8 cellular contexts compared by ENCODE assay signal in genomic region chr13:71864981-71865857, GRCh38. TPM values are rescaled to one million over a fixed set of nuclear protein-coding genes. Genes with fewer than 3 reads are reported as not detected.
DNase-seq lines count a peak whose midpoint lies in the region; ATAC-seq and TF ChIP-seq lines count a peak whose summit lies in the region.

No MANE protein-coding gene starts in this region.

- intact Hi-C loops in head of caudate nucleus (cut with DNase I), result no loop called here

- ATAC-seq in omental fat pad (ENCODE audit: low FRiP score), result no peak

- DNase-seq in AG08395 (ENCODE audit: low spot score) (peak; percentile 4), HFFc6 (no peak), head of caudate nucleus (peak in 39 of 42 donors; percentile 6 to 65 (median 36)), osteocyte (ENCODE audit: extremely low spot score, unreplicated experiment) (peak; percentile 80), OCI-M2 (lab: John Stamatoyannopoulos, UW; ENCODE audit: unreplicated experiment) (no peak), GM19240 (ENCODE audit: insufficient read length, low spot score) (no peak), omental fat pad (ENCODE audit: low spot score) (no peak)
- DNase-seq in activated CD8-positive, alpha-beta memory T cell treated with anti-CD3 and anti-CD28 coated beads for 24 hours, result peak; percentile 56

- peaks cover 9% of the 10 kb centered on the region for H3K4me1 Mint-ChIP-seq in HFFc6 (ENCODE audit: low read depth)
- peaks cover 24% of the 10 kb centered on the region for H3K4me1 Mint-ChIP-seq in osteocyte (ENCODE audit: unreplicated experiment)

- H3K27ac Mint-ChIP-seq in HFFc6 (no peak overlapping the region), osteocyte (ENCODE audit: unreplicated experiment) (no peak overlapping the region)

- H3K4me3 Mint-ChIP-seq in HFFc6 (peak overlapping the region; percentile 60), osteocyte (ENCODE audit: unreplicated experiment) (peak overlapping the region; percentile 81)

- H3K27me3 Mint-ChIP-seq in HFFc6 (ENCODE audit: insufficient read depth), result peaks cover 18% of the 10 kb centered on the region; the same call in 1 of the 2 replicates
- H3K27me3 Mint-ChIP-seq in osteocyte (ENCODE audit: unreplicated experiment), result peaks cover 81% of the 10 kb centered on the region

- no peaks in the 10 kb centered on the region for H3K36me3 Mint-ChIP-seq in HFFc6 (ENCODE audit: low read depth)
- H3K36me3 Mint-ChIP-seq in osteocyte (ENCODE audit: unreplicated experiment), result no peaks in the 10 kb centered on the region

- TF ChIP-seq CTCF in HFFc6 (IDR thresholded peaks at IDR 0.05) (no peak), osteocyte (IDR thresholded peaks at IDR 0.05) (no peak), omental fat pad (IDR thresholded peaks at IDR 0.05) (no peak)

- H3K9me3 Mint-ChIP-seq in HFFc6, result no peaks in the 10 kb centered on the region; the same call in 1 of the 2 replicates
- no peaks in the 10 kb centered on the region for H3K9me3 Mint-ChIP-seq in osteocyte (ENCODE audit: unreplicated experiment)

RNA-seq across cellular contexts. Expression of gene DACH1, which starts 1.8 kb away (rescaled TPM):
- total RNA-seq in HFFc6 (2021; fragmentation: NEBNext Ultra II Directional; extraction: Animal tissue kit (Norgen Biotek cat#: 25700)), result not detected
- 0.34 and 0.54 TPM in 2 replicates for total RNA-seq in osteocyte
- total RNA-seq in omental fat pad, result 10 to 100 TPM in 1 of 4 donors, 1 to 10 TPM in 3; 1.1 to 10.4 (median 2.8) TPM

Comparison
In these comparisons a context has a peak if more than half of its experiments do, and no peak if none do; other contexts are left out.
1. DNase-seq: peak in AG08395 (single experiment), activated CD8-positive, alpha-beta memory T cell treated with anti-CD3 and anti-CD28 coated beads for 24 hours (single experiment), head of caudate nucleus (39 of 42) and osteocyte (single experiment); none in HFFc6 (single experiment), OCI-M2 (single experiment), GM19240 (single experiment) and omental fat pad (single experiment).